7 cellular contexts compared by ENCODE assay signal in the genomic region with DNA sequence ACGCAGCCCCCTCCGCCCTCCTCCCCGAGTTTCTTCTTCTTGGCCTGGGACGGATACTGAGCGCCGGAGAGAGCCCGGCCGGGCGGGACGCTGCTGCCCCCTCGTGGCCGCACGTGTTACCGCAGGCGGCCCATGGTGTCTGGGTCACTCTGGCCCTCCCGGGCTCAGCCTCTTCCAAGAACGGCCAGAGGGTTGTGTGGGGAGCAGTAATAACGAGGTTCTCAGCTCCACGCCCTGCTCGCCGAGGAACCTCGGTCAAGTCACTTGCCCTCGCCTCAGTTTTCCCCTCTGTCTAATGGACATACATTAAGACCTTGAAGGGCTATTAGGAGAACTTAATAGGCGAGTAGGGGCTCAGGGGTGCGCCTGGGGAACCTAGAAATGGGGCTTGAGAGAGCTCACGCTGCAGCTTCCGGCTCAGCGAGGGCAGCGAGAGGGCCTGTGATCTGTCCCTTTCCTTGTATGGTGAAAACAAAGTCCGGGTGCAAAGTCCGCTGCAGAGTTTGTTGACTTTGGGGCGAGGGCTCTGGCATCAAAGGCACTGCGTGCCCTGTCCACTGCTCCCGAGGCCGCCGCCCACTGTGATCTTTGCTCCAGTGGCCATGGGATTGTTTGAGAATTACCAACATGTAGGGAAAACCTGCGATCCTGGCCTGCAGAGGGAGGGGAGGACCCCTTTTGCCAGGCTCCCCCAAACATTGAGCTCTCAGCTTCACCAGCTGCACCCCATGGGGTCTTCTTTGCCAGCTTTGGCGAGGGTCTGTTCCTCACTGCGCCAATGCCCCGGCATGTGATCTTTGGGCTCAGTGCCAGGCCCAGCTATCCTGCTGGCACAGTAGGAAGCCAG. TPM values are rescaled to one million over a fixed set of nuclear protein-coding genes. Genes with fewer than 3 reads are reported as not detected.
DNase-seq lines count a peak whose midpoint lies in the region; ATAC-seq, FAIRE-seq and TF ChIP-seq lines count a peak whose summit lies in the region.

No MANE protein-coding gene starts in this region.

- no peaks in the 10 kb centered on the region for H3K36me3 ChIP-seq in SJCRH30
- H3K36me3 ChIP-seq in gastroesophageal sphincter, result no peaks in the 10 kb centered on the region
- H3K36me3 ChIP-seq in tibial artery, result no peaks in the 10 kb centered on the region

- TF ChIP-seq CTCF in GM12864 (IDR thresholded peaks at IDR 0.05; ENCODE audit: low read depth, low read length, missing control alignments), result peak; percentile 92
- TF ChIP-seq CTCF in gastroesophageal sphincter (IDR thresholded peaks at IDR 0.05), result peak in 3 of 4 experiments; percentile 96 to 99 (median 98)
- TF ChIP-seq CTCF in osteocyte (IDR thresholded peaks at IDR 0.05), result peak; percentile 95
- peak; percentile 96 to 100 for TF ChIP-seq CTCF in tibial artery (IDR thresholded peaks at IDR 0.05)

- H3K9me3 ChIP-seq in SJCRH30 (replicated peaks), result no peaks in the 10 kb centered on the region
- no peaks in the 10 kb centered on the region for H3K9me3 ChIP-seq in gastroesophageal sphincter
- no peaks in the 10 kb centered on the region for H3K9me3 ChIP-seq in tibial artery

- FAIRE-seq in HTR-8/SVneo (lab: Jason Lieb, UNC), result peak; percentile 92

- peak; percentile 25 for DNase-seq in GM12864 (ENCODE audit: low read depth)
- DNase-seq in HTR-8/SVneo (ENCODE audit: insufficient read length, low spot score), result peak; percentile 94
- peak; percentile 79 to 88 for DNase-seq in SJCRH30
- peak; percentile 90 for DNase-seq in activated effector memory CD4-positive, alpha-beta T cell treated with anti-CD3 and anti-CD28 coated beads, Interleukin-2, amount 50 U/mL, for 16 hours
- DNase-seq in osteocyte (ENCODE audit: extremely low spot score, unreplicated experiment), result peak; percentile 93
- DNase-seq in tibial artery, result peak; percentile 51 to 85

- TF ChIP-seq POLR2A in gastroesophageal sphincter (IDR thresholded peaks at IDR 0.05), result no peak

- H3K4me3 ChIP-seq in GM12864 (ENCODE audit: low read depth, low read length) (no peak overlapping the region), SJCRH30 (peak overlapping the region; percentile 17), gastroesophageal sphincter (peak overlapping the region in 1 of 2 donors; percentile 12), tibial artery (no peak overlapping the region)

- H3K27me3 ChIP-seq in SJCRH30 (no peaks in the 10 kb centered on the region), gastroesophageal sphincter (no peaks in the 10 kb centered on the region), tibial artery (no peaks in the 10 kb centered on the region)

- H3K27ac ChIP-seq in SJCRH30 (no peak overlapping the region), gastroesophageal sphincter (peak overlapping the region in 1 of 4 donors; percentile 39), tibial artery (no peak overlapping the region)

- 31 to 71% methylated on average over 11 to 20 of the region's 40 CpGs for WGBS in gastroesophageal sphincter (ENCODE audit: low coverage in 1 of 2), 2 donors

- no peaks in the 10 kb centered on the region for H3K9me3 Mint-ChIP-seq in osteocyte (ENCODE audit: unreplicated experiment)

- no peak overlapping the region for H3K4me3 Mint-ChIP-seq in osteocyte (ENCODE audit: unreplicated experiment)

- intact Hi-C loops in tibial artery (cut with DNase I; ENCODE audit: low total_unique reads), result loop anchor here (2.0 to 10.0 kb wide), 3 partner anchors 39 to 147 kb away; a partner anchor contains a TSS

- H3K4me1 Mint-ChIP-seq in osteocyte (ENCODE audit: unreplicated experiment), result peaks cover 22% of the 10 kb centered on the region

- H3K36me3 Mint-ChIP-seq in osteocyte (ENCODE audit: unreplicated experiment), result no peaks in the 10 kb centered on the region

- ATAC-seq in gastroesophageal sphincter, result peak; percentile 92

- no peak overlapping the region for H3K27ac Mint-ChIP-seq in osteocyte (ENCODE audit: unreplicated experiment)

- TF ChIP-seq EP300 in gastroesophageal sphincter (IDR thresholded peaks at IDR 0.05), result no peak

- H3K27me3 Mint-ChIP-seq in osteocyte (ENCODE audit: unreplicated experiment), result no peaks in the 10 kb centered on the region

- peaks cover 12% of the 10 kb centered on the region for H3K4me1 ChIP-seq in SJCRH30
- H3K4me1 ChIP-seq in gastroesophageal sphincter, result peaks cover 0 to 17% (median 2%) of the 10 kb centered on the region in 3 donors
- peaks cover 0 to 18% (median 7%) of the 10 kb centered on the region in 4 donors for H3K4me1 ChIP-seq in tibial artery

RNA-seq across cellular contexts. Expression of a gene that starts 14.4 kb away (rescaled TPM):
- total RNA-seq in SJCRH30 (2014; rRNA removed; shearing (Covaris generic)), result 45.5 and 46.5 TPM in 2 replicates
- total RNA-seq in gastroesophageal sphincter (10 to 100 TPM; 32.6 to 68.9 (median 42.5) TPM), osteocyte (162 and 179 TPM in 2 replicates)

RNA-seq across cellular contexts. Expression of a gene that starts 26.3 kb away (rescaled TPM):
- total RNA-seq in SJCRH30 (2014; rRNA removed; shearing (Covaris generic)), result 26.5 and 30.7 TPM in 2 replicates
- 10 to 100 TPM; 15.1 to 48.7 (median 26.0) TPM for total RNA-seq in gastroesophageal sphincter
- total RNA-seq in osteocyte, result 70.1 and 80.9 TPM in 2 replicates

Comparison
In these comparisons a context has a peak if more than half of its experiments do, and no peak if none do; other contexts are left out.
1. DNase-seq: peak in every context shown above with its lines; median percentile 94 in HTR-8/SVneo; 93 in osteocyte; 90 in activated effector memory CD4-positive, alpha-beta T cell treated with anti-CD3 and anti-CD28 coated beads, Interleukin-2, amount 50 U/mL, for 16 hours; 84 in SJCRH30; 68 in tibial artery; 25 in GM12864.